9 cellular contexts compared by ENCODE assay signal in genomic region chr16:87570938-87571867, GRCh38. TPM values are rescaled to one million over a fixed set of nuclear protein-coding genes. Genes with fewer than 3 reads are reported as not detected.
DNase-seq lines count a peak whose midpoint lies in the region; ATAC-seq, FAIRE-seq and TF ChIP-seq lines count a peak whose summit lies in the region.
"Had no signal": no experiment of that assay in that cellular context is flagged by ENCODE, and none has a peak within 500 bp of the region (broad histone marks: within the 10 kb centered on the region; RNA-seq: fewer than 3 reads in every experiment).

No MANE protein-coding gene starts in this region.

- WGBS in mesendoderm (ENCODE audit: extremely low coverage, insufficient coverage, low lambda C conversion rate), result no CpG with 5 or more reads among the region's 24 CpGs

- no peak overlapping the region for H2BK15ac ChIP-seq in mesendoderm (replicated peaks; ENCODE audit: low read depth)

- no peak for TF ChIP-seq CTCF in colonic mucosa (IDR thresholded peaks at IDR 0.05)

- H3K79me1 ChIP-seq in mesendoderm (ENCODE audit: low read length), result no peaks in the 10 kb centered on the region

- DNase-seq in GM03348 (ENCODE audit: low spot score), result peak; percentile 89
- DNase-seq in NCI-H460 (ENCODE audit: extremely low read depth, low read depth), result peak; percentile 43
- peak; percentile 41 for DNase-seq in colonic mucosa
- DNase-seq in mesendoderm, result peak; percentile 79
- no peak for DNase-seq in GM19239 (ENCODE audit: insufficient read length, low spot score)
- no peak for DNase-seq in effector CD8-positive, alpha-beta T cell (lab: John Stamatoyannopoulos, UW)
- DNase-seq: naive B cell had no signal

- no peak overlapping the region for H3K56ac ChIP-seq in mesendoderm (ENCODE audit: low read length)

- H3K27ac ChIP-seq in colonic mucosa (no peak overlapping the region), mesendoderm (ENCODE audit: low read depth, low read length) (no peak overlapping the region)

- H3K4me3 ChIP-seq in colonic mucosa, result no peak overlapping the region
- H3K4me3 ChIP-seq in mesendoderm (ENCODE audit: low read length), result no peak overlapping the region

- peak overlapping the region; percentile 5 for H4K5ac ChIP-seq in mesendoderm (ENCODE audit: low read length)

- no peaks in the 10 kb centered on the region for H3K36me3 ChIP-seq in colonic mucosa
- no peaks in the 10 kb centered on the region for H3K36me3 ChIP-seq in mesendoderm (ENCODE audit: control insufficient read depth, insufficient read depth, low read length)

- H4K8ac ChIP-seq in mesendoderm (ENCODE audit: low read depth, low read length), result no peak overlapping the region

- intact Hi-C loops in colonic mucosa (cut with DNase I), result loop anchor here (5.0 kb wide), 1 partner anchor 154 kb away; no protein-coding TSS in a partner anchor

- H3K27me3 ChIP-seq in colonic mucosa (peaks cover 5% of the 10 kb centered on the region), mesendoderm (ENCODE audit: insufficient read depth, low read length, poor library complexity) (no peaks in the 10 kb centered on the region)

- no peak overlapping the region for H2AK5ac ChIP-seq in mesendoderm (ENCODE audit: low read length)

- no peak for FAIRE-seq in GM19239 (lab: Jason Lieb, UNC)

- H3K4ac ChIP-seq in mesendoderm (ENCODE audit: low read depth, low read length), result no peak overlapping the region

- no peak overlapping the region for H3K18ac ChIP-seq in mesendoderm (ENCODE audit: low read length)

- no peak overlapping the region for H2BK120ac ChIP-seq in mesendoderm (ENCODE audit: low read depth, low read length)

- H3K4me1 ChIP-seq in colonic mucosa (no peaks in the 10 kb centered on the region), mesendoderm (ENCODE audit: control insufficient read depth, low read depth, low read length) (no peaks in the 10 kb centered on the region)

- H3K4me2 ChIP-seq in mesendoderm (ENCODE audit: low read length), result no peak overlapping the region

- ATAC-seq in HG03520 (IDR thresholded peaks at IDR 0.05; ENCODE audit: unreplicated experiment), result no peak

- H3K9me3 ChIP-seq in colonic mucosa, result no peaks in the 10 kb centered on the region

- H3K9ac ChIP-seq in colonic mucosa (ENCODE audit: low read depth in 2 of 2, low read length in 2 of 2) (no peak overlapping the region), mesendoderm (ENCODE audit: low read length) (no peak overlapping the region)

- no peaks in the 10 kb centered on the region for H3K79me2 ChIP-seq in mesendoderm (ENCODE audit: control insufficient read depth, insufficient read depth, low read length)

- H2BK5ac ChIP-seq in mesendoderm (ENCODE audit: low read length), result no peak overlapping the region

- H3K23ac ChIP-seq in mesendoderm (ENCODE audit: low read length), result peak overlapping the region; percentile 24

RNA-seq across cellular contexts. Expression of gene JPH3, which starts 31.1 kb away (rescaled TPM):
- 0.67 and 0.72 TPM in 2 replicates for total RNA-seq in NCI-H460 (2014; rRNA removed; shearing (Covaris generic))
- polyA plus RNA-seq in NCI-H460 (2014; cell fraction: nucleus; rRNA removed), result not detected in 2 replicates
- total RNA-seq in colonic mucosa, result under 1 TPM; 0.15 to 0.42 TPM
- polyA plus RNA-seq in mesendoderm (2013, experiment 1 of 2), result 9.3 TPM
- polyA plus RNA-seq in mesendoderm (2013, experiment 2 of 2), result 10.2 TPM
- total RNA-seq: T-helper 2 cell treated with Interferon-gamma antibody and Interleukin-4, amounts not matched to agents 100 ng/mL and 5 ng/mL, for 36 hours had no signal

Comparison
In these comparisons a context has a peak if more than half of its experiments do, and no peak if none do; other contexts are left out.
1. DNase-seq: peak in GM03348 (single experiment), NCI-H460 (single experiment), colonic mucosa (single experiment) and mesendoderm (single experiment); none in GM19239 (single experiment) and effector CD8-positive, alpha-beta T cell (single experiment).